2 cellular contexts compared by ENCODE assay signal in the genomic region with DNA sequence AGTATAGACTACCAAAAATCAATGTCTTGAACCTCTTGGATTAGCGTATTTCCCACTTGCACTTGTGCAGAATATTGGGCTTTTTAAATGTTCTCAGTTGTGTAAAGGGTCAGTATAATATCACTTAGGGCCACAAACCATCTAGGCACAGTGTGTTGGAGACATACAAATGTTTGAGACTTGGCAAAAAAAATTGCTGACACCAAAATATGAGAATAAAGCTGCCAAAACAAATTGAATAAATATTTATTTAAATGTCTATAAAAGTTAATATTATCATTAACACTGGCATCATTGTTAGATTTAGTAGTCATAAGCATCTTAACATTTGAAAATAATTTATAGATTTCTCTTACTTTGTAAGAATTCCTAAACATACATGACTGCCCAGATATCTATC.
TF ChIP-seq lines count a peak whose summit lies in the region.

No MANE protein-coding gene starts in this region.

TF ChIP-seq in IMR-90, 13 proteins besides CTCF, POLR2A, EP300 and RAD21:
- TF ChIP-seq, protein P1, sequence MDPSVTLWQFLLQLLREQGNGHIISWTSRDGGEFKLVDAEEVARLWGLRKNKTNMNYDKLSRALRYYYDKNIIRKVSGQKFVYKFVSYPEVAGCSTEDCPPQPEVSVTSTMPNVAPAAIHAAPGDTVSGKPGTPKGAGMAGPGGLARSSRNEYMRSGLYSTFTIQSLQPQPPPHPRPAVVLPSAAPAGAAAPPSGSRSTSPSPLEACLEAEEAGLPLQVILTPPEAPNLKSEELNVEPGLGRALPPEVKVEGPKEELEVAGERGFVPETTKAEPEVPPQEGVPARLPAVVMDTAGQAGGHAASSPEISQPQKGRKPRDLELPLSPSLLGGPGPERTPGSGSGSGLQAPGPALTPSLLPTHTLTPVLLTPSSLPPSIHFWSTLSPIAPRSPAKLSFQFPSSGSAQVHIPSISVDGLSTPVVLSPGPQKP (IDR thresholded peaks at IDR 0.05; ENCODE audit: borderline replicate concordance, low read depth, low read length) = no peak
- no peak for TF ChIP-seq BHLHE40 (IDR thresholded peaks at IDR 0.05; ENCODE audit: low read depth, low read length)
- TF ChIP-seq MAZ (IDR thresholded peaks at IDR 0.05; ENCODE audit: borderline replicate concordance, low read depth, low read length) = no peak
- no peak for TF ChIP-seq SMC3 (IDR thresholded peaks at IDR 0.05; ENCODE audit: low read depth, low read length)
- TF ChIP-seq MAFK (IDR thresholded peaks at IDR 0.05; ENCODE audit: low read depth, low read length) = no peak
- TF ChIP-seq, protein P2, sequence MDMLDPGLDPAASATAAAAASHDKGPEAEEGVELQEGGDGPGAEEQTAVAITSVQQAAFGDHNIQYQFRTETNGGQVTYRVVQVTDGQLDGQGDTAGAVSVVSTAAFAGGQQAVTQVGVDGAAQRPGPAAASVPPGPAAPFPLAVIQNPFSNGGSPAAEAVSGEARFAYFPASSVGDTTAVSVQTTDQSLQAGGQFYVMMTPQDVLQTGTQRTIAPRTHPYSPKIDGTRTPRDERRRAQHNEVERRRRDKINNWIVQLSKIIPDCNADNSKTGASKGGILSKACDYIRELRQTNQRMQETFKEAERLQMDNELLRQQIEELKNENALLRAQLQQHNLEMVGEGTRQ (IDR thresholded peaks at IDR 0.05; ENCODE audit: low read depth, low read length) = no peak
- TF ChIP-seq NFE2L2 (IDR thresholded peaks at IDR 0.05; ENCODE audit: low read depth, low read length) = no peak
- TF ChIP-seq RFX5 (IDR thresholded peaks at IDR 0.05; ENCODE audit: low read depth, low read length) = no peak
- no peak for TF ChIP-seq RCOR1 (IDR thresholded peaks at IDR 0.05; ENCODE audit: insufficient replicate concordance, low read length)
- no peak for TF ChIP-seq CHD1 (IDR thresholded peaks at IDR 0.05; ENCODE audit: low read depth, low read length)
- TF ChIP-seq MXI1 (IDR thresholded peaks at IDR 0.05; ENCODE audit: borderline replicate concordance, low read depth, low read length) = no peak

TF ChIP-seq in GM12878, 131 proteins besides CTCF, POLR2A, EP300 and RAD21:
- TF ChIP-seq CEBPB (IDR thresholded peaks at IDR 0.05; ENCODE audit: borderline replicate concordance in 1 of 2, low read depth in 2 of 2, low read length in 2 of 2) = no peak
- no peak for TF ChIP-seq SRF (IDR thresholded peaks at IDR 0.05; ENCODE audit: low read depth in 2 of 2, low read length in 2 of 2)
